Comparison of ENCODE assay signal across 12 cellular contexts in genomic region chr2:226916662-226917061, GRCh38.
DNase-seq lines count a peak whose midpoint lies in the region; ATAC-seq, FAIRE-seq and TF ChIP-seq lines count a peak whose summit lies in the region.
"Had no signal": no experiment of that assay in that cellular context is flagged by ENCODE, and none has a peak within 500 bp of the region (broad histone marks: within the 10 kb centered on the region; RNA-seq: fewer than 3 reads in every experiment).

No MANE protein-coding gene starts in this region.

- POLR2A ChIA-PET in naive thymus-derived CD4-positive, alpha-beta T cell (lab: Charles Lee), result no interaction called here

- intact Hi-C loops in naive thymus-derived CD4-positive, alpha-beta T cell (cut with micrococcal nuclease), result no loop called here
- intact Hi-C loops in kidney (cut with DNase I), result no loop called here

- peak overlapping the region in 3 of 10 donors; percentile 4 to 30 (median 18) for H3K4me3 Mint-ChIP-seq in naive thymus-derived CD4-positive, alpha-beta T cell
- no peak overlapping the region for H3K4me3 Mint-ChIP-seq in stimulated activated effector memory CD8-positive, alpha-beta T cell treated with anti-CD3 and anti-CD28 coated beads, Interleukin-12 subunit alpha, Interleukin-12 subunit beta, amount 100 ng/mL, for 72 hours

- TF ChIP-seq CTCF in kidney (IDR thresholded peaks at IDR 0.05; ENCODE audit: borderline replicate concordance, extremely low read depth, insufficient read depth), result no peak

- H3K4me3 ChIP-seq in naive thymus-derived CD4-positive, alpha-beta T cell (ENCODE audit: low read length), result no peak overlapping the region
- H3K4me3 ChIP-seq in kidney (ENCODE audit: low read length in 2 of 2), result no peak overlapping the region
- H3K4me3 ChIP-seq: K562, SK-N-MC had no signal

- FAIRE-seq in kidney (lab: Jason Lieb, UNC), result no peak
- FAIRE-seq: K562 had no signal

- no peaks in the 10 kb centered on the region for H3K9me3 ChIP-seq in naive thymus-derived CD4-positive, alpha-beta T cell (ENCODE audit: control insufficient read depth in 2 of 3, low read length in 3 of 3)
- no peaks in the 10 kb centered on the region for H3K9me3 ChIP-seq in kidney (ENCODE audit: control insufficient read depth in 1 of 2, low read length in 2 of 2)

- H3K9ac ChIP-seq in kidney (ENCODE audit: low read length in 2 of 2), result no peak overlapping the region

- peak in 2 of 9 donors; percentile 3 to 4 for DNase-seq in naive thymus-derived CD4-positive, alpha-beta T cell
- DNase-seq in activated effector memory CD4-positive, alpha-beta T cell treated with anti-CD3 and anti-CD28 coated beads, Interleukin-2, amount 50 U/mL, for 16 hours, result no peak
- DNase-seq in stimulated activated effector memory CD8-positive, alpha-beta T cell treated with anti-CD3 and anti-CD28 coated beads, Interleukin-12 subunit alpha, Interleukin-12 subunit beta, amount 100 ng/mL, for 72 hours (ENCODE audit: low spot score in 2 of 2), result no peak
- no peak for DNase-seq in kidney
- DNase-seq: DMS79 treated with DMSO at 0.1 percent for 48 hours; stimulated activated CD4-positive, alpha-beta T cell treated with anti-CD3 and anti-CD28 coated beads, Interleukin-12 subunit alpha, Interleukin-12 subunit beta, amount 100 ng/mL, for 4 hours; stimulated activated naive CD8-positive, alpha-beta T cell treated with anti-CD3 and anti-CD28 coated beads, Interleukin-15, Interleukin-2, amounts not matched to agents 100 U/mL and 50 U/mL, for 24 hours had no signal

- peaks cover 9 to 65% (median 53%) of the 10 kb centered on the region in 5 donors for H3K36me3 Mint-ChIP-seq in naive thymus-derived CD4-positive, alpha-beta T cell
- H3K36me3 Mint-ChIP-seq in stimulated activated effector memory CD8-positive, alpha-beta T cell treated with anti-CD3 and anti-CD28 coated beads, Interleukin-12 subunit alpha, Interleukin-12 subunit beta, amount 100 ng/mL, for 72 hours, result no peaks in the 10 kb centered on the region

- no peaks in the 10 kb centered on the region for H3K36me3 ChIP-seq in naive thymus-derived CD4-positive, alpha-beta T cell (ENCODE audit: control insufficient read depth in 2 of 3, insufficient read depth in 3 of 3, low read length in 3 of 3)
- H3K36me3 ChIP-seq in kidney (ENCODE audit: control insufficient read depth in 1 of 2, insufficient read depth in 2 of 2, low read length in 2 of 2), result no peaks in the 10 kb centered on the region

- H3K27me3 ChIP-seq in naive thymus-derived CD4-positive, alpha-beta T cell (ENCODE audit: control insufficient read depth in 2 of 2, insufficient read depth in 2 of 2, low read length in 2 of 2), result no peaks in the 10 kb centered on the region

- peaks cover 0 to 5% of the 10 kb centered on the region in 2 donors for H3K4me1 ChIP-seq in naive thymus-derived CD4-positive, alpha-beta T cell (ENCODE audit: control insufficient read depth in 2 of 2, insufficient read depth in 2 of 2, low read length in 2 of 2)
- H3K4me1 ChIP-seq in kidney (ENCODE audit: control insufficient read depth in 1 of 2, insufficient read depth in 1 of 2, low read depth in 1 of 2, low read length in 2 of 2), result no peaks in the 10 kb centered on the region

- CTCF ChIA-PET in naive thymus-derived CD4-positive, alpha-beta T cell (lab: Charles Lee), result interaction anchor here (0.6 kb wide), 1 partner anchor 636 kb away, joined by 3 read pairs; no protein-coding TSS in a partner anchor

- peak overlapping the region in 8 of 9 donors; percentile 42 to 91 (median 72) for H3K27ac Mint-ChIP-seq in naive thymus-derived CD4-positive, alpha-beta T cell
- H3K27ac Mint-ChIP-seq in stimulated activated effector memory CD8-positive, alpha-beta T cell treated with anti-CD3 and anti-CD28 coated beads, Interleukin-12 subunit alpha, Interleukin-12 subunit beta, amount 100 ng/mL, for 72 hours, result no peak overlapping the region

- H3K4me1 Mint-ChIP-seq in naive thymus-derived CD4-positive, alpha-beta T cell, result peaks cover 8 to 45% (median 27%) of the 10 kb centered on the region in 7 donors
- H3K4me1 Mint-ChIP-seq in stimulated activated effector memory CD8-positive, alpha-beta T cell treated with anti-CD3 and anti-CD28 coated beads, Interleukin-12 subunit alpha, Interleukin-12 subunit beta, amount 100 ng/mL, for 72 hours, result no peaks in the 10 kb centered on the region

- ATAC-seq in GM18909 (IDR thresholded peaks at IDR 0.05; ENCODE audit: poor library complexity, unreplicated experiment) (peak; percentile 75), GM21737 (IDR thresholded peaks at IDR 0.05; ENCODE audit: unreplicated experiment) (peak; percentile 65), HG03280 (IDR thresholded peaks at IDR 0.05; ENCODE audit: unreplicated experiment) (peak; percentile 92)
- peak; percentile 24 for ATAC-seq in naive thymus-derived CD4-positive, alpha-beta T cell
- no peak for ATAC-seq in stimulated activated effector memory CD8-positive, alpha-beta T cell treated with anti-CD3 and anti-CD28 coated beads, Interleukin-12 subunit alpha, Interleukin-12 subunit beta, amount 100 ng/mL, for 72 hours
- ATAC-seq: K562 had no signal

- H3K9me3 Mint-ChIP-seq in naive thymus-derived CD4-positive, alpha-beta T cell, result peaks cover 0 to 6% (median 0%) of the 10 kb centered on the region in 11 donors
- no peaks in the 10 kb centered on the region for H3K9me3 Mint-ChIP-seq in stimulated activated effector memory CD8-positive, alpha-beta T cell treated with anti-CD3 and anti-CD28 coated beads, Interleukin-12 subunit alpha, Interleukin-12 subunit beta, amount 100 ng/mL, for 72 hours

- no peaks in the 10 kb centered on the region for H3K27me3 Mint-ChIP-seq in naive thymus-derived CD4-positive, alpha-beta T cell

- no peak overlapping the region for H3K27ac ChIP-seq in naive thymus-derived CD4-positive, alpha-beta T cell (ENCODE audit: low read depth, low read length)
- H3K27ac ChIP-seq in kidney (ENCODE audit: low read depth in 2 of 2, low read length in 2 of 2), result no peak overlapping the region
- H3K27ac ChIP-seq: SK-N-MC had no signal
